ENCODE assay signal across 20 cellular contexts in genomic region chr3:12446298-12446697, GRCh38. TPM values are rescaled to one million over a fixed set of nuclear protein-coding genes. Genes with fewer than 3 reads are reported as not detected.
A peak's percentile ranks its signal among the peaks of the same experiment; 100 is the strongest.
DNase-seq lines count a peak whose midpoint lies in the region; ATAC-seq and TF ChIP-seq lines count a peak whose summit lies in the region.
"Had no signal": no experiment of that assay in that cellular context is flagged by ENCODE, and none has a peak within 500 bp of the region (broad histone marks: within the 10 kb centered on the region; RNA-seq: fewer than 3 reads in every experiment).

No MANE protein-coding gene starts in this region.

- H3K9ac ChIP-seq in mucosa of rectum (ENCODE audit: low read depth in 1 of 2, low read length in 2 of 2) = peak overlapping the region in 1 of 2 donors; percentile 75
- H3K9ac ChIP-seq in SK-N-SH = no peak overlapping the region

- ATAC-seq in GM21717 (IDR thresholded peaks at IDR 0.05; ENCODE audit: unreplicated experiment) = no peak
- ATAC-seq: GM23338 had no signal

- H4K20me1 ChIP-seq in PC-9 (ENCODE audit: insufficient read depth) = no peaks in the 10 kb centered on the region
- H4K20me1 ChIP-seq in SK-N-SH (ENCODE audit: insufficient read depth) = no peaks in the 10 kb centered on the region

- H3K4me1 Mint-ChIP-seq in Caco-2 (ENCODE audit: low read depth, unreplicated experiment) = peaks cover 40% of the 10 kb centered on the region
- H3K4me1 Mint-ChIP-seq: B cell had no signal

- H3K9me2 ChIP-seq in PC-9 (ENCODE audit: insufficient read depth) = no peaks in the 10 kb centered on the region
- no peaks in the 10 kb centered on the region for H3K9me2 ChIP-seq in SK-N-SH

- H3K4me2 ChIP-seq in PC-9 (peak overlapping the region; percentile 75), SK-N-SH (no peak overlapping the region)
- H3K4me2 ChIP-seq: GM23338 had no signal

- intact Hi-C loops in Caco-2 (cut with micrococcal nuclease; ENCODE audit: unreplicated experiment) = loop anchor here (10.0 kb wide), 1 partner anchor 161 kb away; the partner anchor contains the start of gene PPARG
- intact Hi-C loops in PC-9 (cut with micrococcal nuclease; ENCODE audit: unreplicated experiment) = no loop called here
- intact Hi-C loops in sigmoid colon (cut with DNase I) = no loop called here

- H3K4me3 ChIP-seq in Caco-2 (ENCODE audit: low read depth, low read length) (no peak overlapping the region), PC-9 (peak overlapping the region; percentile 14; the same call in 1 of the 2 replicates), mucosa of rectum (ENCODE audit: low read length in 2 of 2) (no peak overlapping the region), sigmoid colon (no peak overlapping the region), SK-N-SH (ENCODE audit: low read depth in 2 of 2, low read length in 1 of 2) (no peak overlapping the region)
- H3K4me3 ChIP-seq: GM23338, HAP-1, MG63 had no signal

- TF ChIP-seq EP300 in sigmoid colon (IDR thresholded peaks at IDR 0.05) = no peak
- no peak for TF ChIP-seq EP300 in SK-N-SH (IDR thresholded peaks at IDR 0.05; ENCODE audit: borderline replicate concordance in 1 of 2, low read depth in 1 of 2, low read length in 1 of 2)

- H3K27ac ChIP-seq in PC-9 (peak overlapping the region; percentile 100), mucosa of rectum (ENCODE audit: low read depth in 2 of 2, low read length in 2 of 2) (peak overlapping the region; percentile 94 to 96), sigmoid colon (no peak overlapping the region), SK-N-SH (ENCODE audit: low read depth in 2 of 2, low read length in 1 of 2) (no peak overlapping the region)

- peaks cover 62% of the 10 kb centered on the region for H3F3A ChIP-seq in PC-9 (ENCODE audit: insufficient read depth, low read depth)
- no peaks in the 10 kb centered on the region for H3F3A ChIP-seq in SK-N-SH (replicated peaks; ENCODE audit: insufficient read depth)

- H3K27ac Mint-ChIP-seq in Caco-2 (ENCODE audit: unreplicated experiment) = peak overlapping the region; percentile 92
- H3K27ac Mint-ChIP-seq: B cell, GM23338 had no signal

- POLR2A ChIA-PET in Caco-2 (lab: Charles Lee) (no interaction called here), PC-9 (lab: Charles Lee; ENCODE audit: unreplicated experiment) (no interaction called here), SK-N-SH (lab: Yijun Ruan, JAX) (no interaction called here)

- no peak overlapping the region for H3K4me3 Mint-ChIP-seq in Caco-2 (ENCODE audit: unreplicated experiment)
- H3K4me3 Mint-ChIP-seq: B cell, GM23338 had no signal

- H3K79me2 ChIP-seq in PC-9 (ENCODE audit: low read depth) = 0 out of 2 replicates have a peak, but pooled peaks cover 4% of the 10 kb centered on the region
- H3K79me2 ChIP-seq in SK-N-SH (ENCODE audit: insufficient read depth) = no peaks in the 10 kb centered on the region

- H3K27me3 Mint-ChIP-seq in Caco-2 (ENCODE audit: insufficient read depth, unreplicated experiment) = no peaks in the 10 kb centered on the region

- TF ChIP-seq POLR2A in sigmoid colon (IDR thresholded peaks at IDR 0.05) = no peak

- no peak for TF ChIP-seq CTCF in Caco-2 (IDR thresholded peaks at IDR 0.05; ENCODE audit: insufficient read depth in 1 of 2, low read depth in 1 of 2, low read length in 1 of 2, severe bottlenecking in 1 of 2, unreplicated experiment in 1 of 2)
- no peak for TF ChIP-seq CTCF in PC-9 (conservative IDR thresholded peaks at IDR 0.05)
- no peak for TF ChIP-seq CTCF in sigmoid colon (IDR thresholded peaks at IDR 0.05)
- no peak for TF ChIP-seq CTCF in SK-N-SH (IDR thresholded peaks at IDR 0.05)

- BruUV-seq in Caco-2 (replicated peaks; lab: Mats Ljungman, UMichigan) = no TSS peak
- no TSS peak for BruUV-seq in PC-9 (replicated peaks; lab: Mats Ljungman, UMichigan)

- H3K9me3 ChIP-seq in Caco-2 (no peaks in the 10 kb centered on the region), PC-9 (ENCODE audit: insufficient read depth, low read depth) (no peaks in the 10 kb centered on the region), mucosa of rectum (ENCODE audit: control insufficient read depth in 2 of 2, low read length in 2 of 2) (no peaks in the 10 kb centered on the region), sigmoid colon (no peaks in the 10 kb centered on the region), SK-N-SH (no peaks in the 10 kb centered on the region)
- H3K9me3 ChIP-seq: HAP-1, MG63 had no signal

- WGBS in sigmoid colon, 2 donors = 86 to 92% methylated on average over 7 of the region's 7 CpGs
- 84% methylated on average over 7 of the region's 7 CpGs for WGBS in SK-N-SH (ENCODE audit: low lambda C conversion rate)

- no peak for TF ChIP-seq RAD21 in SK-N-SH (IDR thresholded peaks at IDR 0.05; ENCODE audit: low read length)

- H3K27me3 ChIP-seq in Caco-2 (replicated peaks; ENCODE audit: control insufficient read depth, insufficient read depth, low read length) = no peaks in the 10 kb centered on the region
- H3K27me3 ChIP-seq in PC-9 (ENCODE audit: insufficient read depth, low read depth) = no peaks in the 10 kb centered on the region
- no peaks in the 10 kb centered on the region for H3K27me3 ChIP-seq in mucosa of rectum (ENCODE audit: control insufficient read depth in 2 of 2, insufficient read depth in 2 of 2, low read length in 2 of 2)
- H3K27me3 ChIP-seq in sigmoid colon = peaks cover 0 to 27% (median 0%) of the 10 kb centered on the region in 3 donors
- no peaks in the 10 kb centered on the region for H3K27me3 ChIP-seq in SK-N-SH (ENCODE audit: insufficient read depth)
- H3K27me3 ChIP-seq: MG63 had no signal

- H2AFZ ChIP-seq in PC-9 = no peak overlapping the region
- no peak overlapping the region for H2AFZ ChIP-seq in SK-N-SH (ENCODE audit: low read depth)

- CTCF ChIA-PET in Caco-2 (lab: Charles Lee) (no interaction called here), PC-9 (lab: Charles Lee) (no interaction called here), SK-N-SH (lab: Yijun Ruan, JAX) (no interaction called here)

- DNase-seq in Caco-2 (no peak), PC-9 (no peak), sigmoid colon (peak; percentile 15), LoVo (ENCODE audit: low spot score) (no peak), SK-N-SH (no peak)
- DNase-seq: DMS79, Kasumi-1, MG63, NCI-H1417, NCI-H1694 treated with DMSO at 0.1 percent for 48 hours, NCI-H2081 treated with DMSO at 0.1 percent for 48 hours, NCI-H2171 treated with DMSO at 0.1 percent for 48 hours, NCI-H526, SHP77, SW 1271 had no signal

- H3K36me3 ChIP-seq in Caco-2 (ENCODE audit: control insufficient read depth, insufficient read depth, low read length) = no peaks in the 10 kb centered on the region
- H3K36me3 ChIP-seq in PC-9 (ENCODE audit: low read depth) = peaks cover 2% of the 10 kb centered on the region; the same call in 1 of the 2 replicates
- H3K36me3 ChIP-seq in mucosa of rectum (ENCODE audit: control insufficient read depth in 2 of 2, insufficient read depth in 2 of 2, low read length in 2 of 2) = no peaks in the 10 kb centered on the region
- H3K36me3 ChIP-seq in sigmoid colon = no peaks in the 10 kb centered on the region
- no peaks in the 10 kb centered on the region for H3K36me3 ChIP-seq in SK-N-SH (replicated peaks in 1 of 2; ENCODE audit: control insufficient read depth in 1 of 2, insufficient read depth in 2 of 2, low read length in 1 of 2)
- H3K36me3 ChIP-seq: HAP-1, MG63 had no signal

- H3K4me1 ChIP-seq in Caco-2 = peaks cover 37% of the 10 kb centered on the region
- peaks cover 85% of the 10 kb centered on the region for H3K4me1 ChIP-seq in PC-9 (replicated peaks; ENCODE audit: insufficient read depth)
- peaks cover 33 to 34% of the 10 kb centered on the region in 2 donors for H3K4me1 ChIP-seq in mucosa of rectum (ENCODE audit: control insufficient read depth in 2 of 2, insufficient read depth in 2 of 2, low read length in 2 of 2)
- no peaks in the 10 kb centered on the region for H3K4me1 ChIP-seq in sigmoid colon
- peaks cover 3 to 19% of the 10 kb centered on the region in 2 experiments; a peak in 1 of 4 replicates for H3K4me1 ChIP-seq in SK-N-SH (ENCODE audit: control insufficient read depth in 1 of 2, insufficient read depth in 2 of 2, low read depth in 1 of 2, low read length in 1 of 2)
- H3K4me1 ChIP-seq: HAP-1 had no signal

- H3K9me3 Mint-ChIP-seq in Caco-2 (ENCODE audit: unreplicated experiment) = no peaks in the 10 kb centered on the region
- H3K9me3 Mint-ChIP-seq: GM23338 had no signal

- peaks cover 15% of the 10 kb centered on the region for H3K36me3 Mint-ChIP-seq in Caco-2 (ENCODE audit: insufficient read depth, unreplicated experiment)

TF ChIP-seq in SK-N-SH, 30 proteins besides CTCF, POLR2A, EP300 and RAD21 (continues in another document):
- TF ChIP-seq, protein P1, sequence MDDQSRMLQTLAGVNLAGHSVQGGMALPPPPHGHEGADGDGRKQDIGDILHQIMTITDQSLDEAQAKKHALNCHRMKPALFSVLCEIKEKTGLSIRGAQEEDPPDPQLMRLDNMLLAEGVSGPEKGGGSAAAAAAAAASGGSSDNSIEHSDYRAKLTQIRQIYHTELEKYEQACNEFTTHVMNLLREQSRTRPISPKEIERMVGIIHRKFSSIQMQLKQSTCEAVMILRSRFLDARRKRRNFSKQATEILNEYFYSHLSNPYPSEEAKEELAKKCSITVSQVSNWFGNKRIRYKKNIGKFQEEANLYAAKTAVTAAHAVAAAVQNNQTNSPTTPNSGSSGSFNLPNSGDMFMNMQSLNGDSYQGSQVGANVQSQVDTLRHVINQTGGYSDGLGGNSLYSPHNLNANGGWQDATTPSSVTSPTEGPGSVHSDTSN (IDR thresholded peaks at IDR 0.05) = no peak
- TF ChIP-seq EZH2phosphoT487 (IDR thresholded peaks at IDR 0.05; ENCODE audit: borderline replicate concordance, low read depth) = no peak
- TF ChIP-seq GABPA (IDR thresholded peaks at IDR 0.05; ENCODE audit: low read depth) = no peak
- no peak for TF ChIP-seq TCF12 (IDR thresholded peaks at IDR 0.05)
- no peak for TF ChIP-seq TEAD4 (IDR thresholded peaks at IDR 0.05; ENCODE audit: borderline replicate concordance, insufficient read depth)
- no peak for TF ChIP-seq FOSL2 (IDR thresholded peaks at IDR 0.05; ENCODE audit: borderline replicate concordance, low read depth)
- no peak for TF ChIP-seq YY1 (IDR thresholded peaks at IDR 0.05; ENCODE audit: low read depth)
- TF ChIP-seq IRF3 (IDR thresholded peaks at IDR 0.05; ENCODE audit: low read depth, low read length) = no peak

RNA-seq across cellular contexts. Expression of gene TSEN2, which starts 38.0 kb away (rescaled TPM):
- total RNA-seq in Caco-2 (2022) (18.3 and 19.6 TPM in 2 replicates), PC-9 (2021) (22.1 and 26.8 TPM in 2 replicates), sigmoid colon (10 to 100 TPM; 16.1 to 23.0 (median 20.4) TPM)
- polyA plus RNA-seq in sigmoid colon (10 to 100 TPM in 1 of 3 donors, 1 to 10 TPM in 2; 4.2 to 16.0 (median 5.3) TPM), SK-N-SH (2012; rRNA removed) (13.0 and 18.6 TPM in 2 replicates)
- polyA plus RNA-seq in SK-N-SH (2012; cell fraction: cytosol; rRNA removed) = 13.2 and 13.4 TPM in 2 replicates
- 27.3 and 45.4 TPM in 2 replicates for polyA plus RNA-seq in SK-N-SH (2012; cell fraction: nucleus; rRNA removed)

Comparison
In these comparisons a context has a peak if more than half of its experiments do, and no peak if none do; other contexts are left out.
1. H3K27ac ChIP-seq: peak in PC-9 (single experiment) and mucosa of rectum (2 of 2); none in sigmoid colon (0 of 4) and SK-N-SH (0 of 2).